Comparison of ENCODE assay signal across 15 cellular contexts in genomic region chr3:47772788-47773187, GRCh38. TPM values are rescaled to one million over a fixed set of nuclear protein-coding genes. Genes with fewer than 3 reads are reported as not detected.
DNase-seq lines count a peak whose midpoint lies in the region; ATAC-seq and TF ChIP-seq lines count a peak whose summit lies in the region.
"Had no signal": no experiment of that assay in that cellular context is flagged by ENCODE, and none has a peak within 500 bp of the region (broad histone marks: within the 10 kb centered on the region; RNA-seq: fewer than 3 reads in every experiment).

No MANE protein-coding gene starts in this region.

- H3K9me3 ChIP-seq in cardiac muscle cell (ENCODE audit: low read depth) (no peaks in the 10 kb centered on the region), prostate gland (no peaks in the 10 kb centered on the region)
- H3K9me3 ChIP-seq: BLaER1 treated with 17β-estradiol and CSF1 and Interleukin-3, amounts not matched to agents 10 nM and 100 nM had no signal

- H3K36me3 ChIP-seq in cardiac muscle cell, result peaks cover 22% of the 10 kb centered on the region
- H3K36me3 ChIP-seq in prostate gland, result no peaks in the 10 kb centered on the region

- 19% methylated on average over 8 of the region's 8 CpGs for WGBS in prostate gland

- DNase-seq in cardiac muscle cell (ENCODE audit: low read depth in 1 of 2, low spot score in 1 of 2) (no peak), cardiac septum (ENCODE audit: low spot score) (no peak), foreskin melanocyte (peak; percentile 19), prostate gland (ENCODE audit: low spot score) (peak; percentile 59), medulla oblongata (ENCODE audit: extremely low spot score) (no peak)
- DNase-seq: ACHN; CD4-positive, alpha-beta memory T cell; DMS79 had no signal

- H3K27me3 ChIP-seq in cardiac muscle cell (no peaks in the 10 kb centered on the region), prostate gland (replicated peaks; ENCODE audit: insufficient read depth) (no peaks in the 10 kb centered on the region)
- H3K27me3 ChIP-seq: BLaER1 treated with 17β-estradiol and CSF1 and Interleukin-3, amounts not matched to agents 10 nM and 100 nM had no signal

- no peaks in the 10 kb centered on the region for H3K4me1 ChIP-seq in cardiac muscle cell (ENCODE audit: low read depth)
- peaks cover 7% of the 10 kb centered on the region for H3K4me1 ChIP-seq in prostate gland (replicated peaks)

- intact Hi-C loops in cardiac septum (cut with DNase I) (no loop called here), prostate gland (cut with DNase I) (no loop called here)

- no peak for TF ChIP-seq CTCF in cardiac muscle cell (IDR thresholded peaks at IDR 0.05; ENCODE audit: low read depth, low read length)
- no peak for TF ChIP-seq CTCF in prostate gland (IDR thresholded peaks at IDR 0.05)

- ATAC-seq in HG02852 (IDR thresholded peaks at IDR 0.05; ENCODE audit: unreplicated experiment) (no peak), HG02798 (IDR thresholded peaks at IDR 0.05; ENCODE audit: poor library complexity, unreplicated experiment) (no peak), HG02840 (IDR thresholded peaks at IDR 0.05; ENCODE audit: low FRiP score, unreplicated experiment) (no peak)
- ATAC-seq: GM12878, HCT116 had no signal

- TF ChIP-seq POLR2A in prostate gland (IDR thresholded peaks at IDR 0.05), result no peak

- H3K4me3 ChIP-seq in cardiac muscle cell (no peak overlapping the region), prostate gland (no peak overlapping the region)
- H3K4me3 ChIP-seq: BLaER1 treated with 17β-estradiol and CSF1 and Interleukin-3, amounts not matched to agents 10 nM and 100 nM; GM12878 had no signal

- peak overlapping the region; percentile 34 for H3K27ac ChIP-seq in cardiac muscle cell
- H3K27ac ChIP-seq in prostate gland, result no peak overlapping the region
- H3K27ac ChIP-seq: BLaER1 treated with 17β-estradiol and CSF1 and Interleukin-3, amounts not matched to agents 10 nM and 100 nM; HL-60 had no signal

RNA-seq across cellular contexts. Expression of gene SMARCC1, which starts 8.9 kb away (rescaled TPM):
- total RNA-seq in cardiac muscle cell (54.3 and 109 TPM in 2 replicates), cardiac septum (31.7 TPM), prostate gland (10 to 100 TPM; 49.9 to 58.7 TPM)
- 86.9 TPM in 2 replicates for polyA plus RNA-seq in cardiac muscle cell

RNA-seq across cellular contexts. Expression of gene DHX30, which starts 30.1 kb away (rescaled TPM):
- 118 and 120 TPM in 2 replicates for total RNA-seq in cardiac muscle cell
- 86.4 and 94.4 TPM in 2 replicates for polyA plus RNA-seq in cardiac muscle cell
- 48.3 TPM for total RNA-seq in cardiac septum
- total RNA-seq in prostate gland, result 100 to 1,000 TPM in 1 of 2 donors, 10 to 100 TPM in 1; 72.9 to 107 TPM

Comparison
In these comparisons a context has a peak if more than half of its experiments do, and no peak if none do; other contexts are left out.
1. DNase-seq: peak in foreskin melanocyte (single experiment) and prostate gland (single experiment); none in cardiac muscle cell (0 of 2), cardiac septum (single experiment) and medulla oblongata (single experiment).